17 cellular contexts compared by ENCODE assay signal in the genomic region with DNA sequence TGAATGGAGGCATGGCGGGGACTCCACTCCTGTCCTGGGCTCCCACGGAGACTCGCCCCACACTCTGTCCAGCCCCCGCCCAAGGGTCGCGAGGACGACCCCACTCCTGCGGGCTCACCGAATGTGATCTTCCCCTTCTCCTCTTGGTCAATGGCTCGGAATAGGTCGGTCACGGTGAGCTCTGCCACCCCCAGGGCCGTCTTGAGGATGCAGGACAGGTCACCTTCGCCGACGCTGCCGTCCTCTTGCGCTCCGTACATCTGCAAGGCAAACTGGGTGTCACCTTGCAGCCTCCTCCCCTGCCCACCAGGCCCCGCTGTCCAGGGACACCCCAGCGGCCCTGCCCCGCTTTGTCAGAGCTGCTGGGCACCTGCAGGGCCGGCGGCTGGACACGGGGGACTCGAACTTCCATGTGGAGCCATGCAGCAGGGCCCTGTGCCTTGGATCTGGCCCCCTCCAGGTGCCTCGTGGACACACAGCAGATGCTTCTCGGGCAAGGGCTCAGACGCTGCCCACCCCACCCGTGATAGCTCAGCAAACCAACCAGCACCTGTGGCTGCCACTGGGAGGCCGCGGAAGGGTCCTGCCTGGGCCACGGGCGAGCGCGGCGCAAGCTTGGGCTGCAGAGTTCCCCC. TPM values are rescaled to one million over a fixed set of nuclear protein-coding genes. Genes with fewer than 3 reads are reported as not detected.
"Had no signal": no experiment of that assay in that cellular context is flagged by ENCODE, and none has a peak within 500 bp of the region (broad histone marks: within the 10 kb centered on the region; RNA-seq: fewer than 3 reads in every experiment).

No MANE protein-coding gene starts in this region.

- DNase-seq: activated CD4-positive, alpha-beta T cell treated with anti-CD3 and anti-CD28 coated beads, Interleukin-2, amount 50 U/mL, for 4 hours; activated CD4-positive, CD25-positive, alpha-beta regulatory T cell treated with anti-CD3 and anti-CD28 coated beads, Interleukin-2, amount 50 U/mL, for 72 hours; activated CD8-positive, alpha-beta memory T cell treated with anti-CD3 and anti-CD28 coated beads, Interleukin-2, amount 10 ng/mL, durations not matched to agents 7 days and 5 days; activated naive CD4-positive, alpha-beta T cell treated with Interleukin-2 at 50 U/mL for 16 hours; activated T-cell treated with anti-CD3 and anti-CD28 coated beads, Interleukin-2, amount 50 U/mL, for 72 hours; effector memory CD8-positive, alpha-beta T cell; mammary epithelial cell; naive thymus-derived CD4-positive, alpha-beta T cell; right cardiac atrium; stimulated activated naive CD4-positive, alpha-beta T cell treated with Interleukin-2 at 50 U/mL for 16 hours had no signal

- H3K27ac Mint-ChIP-seq: activated CD8-positive, alpha-beta memory T cell treated with anti-CD3 and anti-CD28 coated beads, Interleukin-2, amount 10 ng/mL, durations not matched to agents 7 days and 5 days; activated T-cell treated with anti-CD3 and anti-CD28 coated beads, Interleukin-2, amount 50 U/mL, for 72 hours; naive thymus-derived CD4-positive, alpha-beta T cell; progenitor cell of endocrine pancreas; type B pancreatic cell had no signal

- H3K9me3 Mint-ChIP-seq: type B pancreatic cell had no signal

- H3K4me3 ChIP-seq: gastroesophageal sphincter, hepatocyte had no signal

- H3K27ac ChIP-seq: gastroesophageal sphincter, hepatocyte had no signal

- ATAC-seq: activated CD8-positive, alpha-beta memory T cell treated with anti-CD3 and anti-CD28 coated beads, Interleukin-2, amount 10 ng/mL, durations not matched to agents 7 days and 5 days; activated T-cell treated with anti-CD3 and anti-CD28 coated beads, Interleukin-2, amount 50 U/mL, for 72 hours; effector memory CD8-positive, alpha-beta T cell; gastroesophageal sphincter; naive thymus-derived CD4-positive, alpha-beta T cell; right cardiac atrium had no signal

- H3K27me3 ChIP-seq: gastroesophageal sphincter, hepatocyte had no signal

- H3K4me1 Mint-ChIP-seq: activated CD8-positive, alpha-beta memory T cell treated with anti-CD3 and anti-CD28 coated beads, Interleukin-2, amount 10 ng/mL, durations not matched to agents 7 days and 5 days had no signal

- H3K4me3 Mint-ChIP-seq: activated CD8-positive, alpha-beta memory T cell treated with anti-CD3 and anti-CD28 coated beads, Interleukin-2, amount 10 ng/mL, durations not matched to agents 7 days and 5 days; activated T-cell treated with anti-CD3 and anti-CD28 coated beads, Interleukin-2, amount 50 U/mL, for 72 hours; central memory CD8-positive, alpha-beta T cell; effector memory CD8-positive, alpha-beta T cell; naive thymus-derived CD4-positive, alpha-beta T cell; type B pancreatic cell had no signal

- H3K27me3 Mint-ChIP-seq: activated CD8-positive, alpha-beta memory T cell treated with anti-CD3 and anti-CD28 coated beads, Interleukin-2, amount 10 ng/mL, durations not matched to agents 7 days and 5 days; central memory CD8-positive, alpha-beta T cell; effector memory CD8-positive, alpha-beta T cell; naive thymus-derived CD4-positive, alpha-beta T cell; progenitor cell of endocrine pancreas; type B pancreatic cell had no signal

RNA-seq across cellular contexts. Expression of a gene that starts 21.5 kb away (rescaled TPM):
- total RNA-seq: activated T-cell treated with anti-CD3 and anti-CD28 coated beads, Interleukin-2, amount 50 U/mL, for 72 hours; epithelial cell of proximal tubule; gastroesophageal sphincter; hepatocyte; mammary epithelial cell; mononuclear cell; progenitor cell of endocrine pancreas; right cardiac atrium had no signal
